ENCODE assay signal across 16 cellular contexts in genomic region chr14:22845821-22846625, GRCh38. TPM values are rescaled to one million over a fixed set of nuclear protein-coding genes. Genes with fewer than 3 reads are reported as not detected.
DNase-seq lines count a peak whose midpoint lies in the region; ATAC-seq and TF ChIP-seq lines count a peak whose summit lies in the region.
"Had no signal": no experiment of that assay in that cellular context is flagged by ENCODE, and none has a peak within 500 bp of the region (broad histone marks: within the 10 kb centered on the region; RNA-seq: fewer than 3 reads in every experiment).

No MANE protein-coding gene starts in this region.

- intact Hi-C loops in esophagus squamous epithelium (cut with DNase I): loop anchor here (10.0 kb wide), 1 partner anchor 271 kb away; no protein-coding TSS in a partner anchor
- intact Hi-C loops in activated T-helper 1 cell treated with anti-CD3 and anti-CD28 coated beads, Interleukin-12 subunit alpha, Interleukin-12 subunit beta, Interleukin-2, Interleukin-4 antibody, amounts not matched to agents 30 ng/mL and 10 ng/mL and 1 ng/mL, durations not matched to agents 14 hours and 24 hours and 36 hours (cut with micrococcal nuclease): no loop called here

- no peak overlapping the region for H3K4me3 ChIP-seq in esophagus squamous epithelium
- H3K4me3 ChIP-seq in thoracic aorta: no peak overlapping the region

- peak overlapping the region; percentile 81 for H3K27ac Mint-ChIP-seq in osteocyte (ENCODE audit: unreplicated experiment)
- H3K27ac Mint-ChIP-seq in activated T-helper 1 cell treated with anti-CD3 and anti-CD28 coated beads, Interleukin-12 subunit alpha, Interleukin-12 subunit beta, Interleukin-2, Interleukin-4 antibody, amounts not matched to agents 30 ng/mL and 10 ng/mL and 1 ng/mL, durations not matched to agents 14 hours and 24 hours and 36 hours: no peak overlapping the region
- H3K27ac Mint-ChIP-seq: activated CD4-positive, alpha-beta T cell treated with anti-CD3 and anti-CD28 coated beads, Interleukin-2, amount 10 ng/mL, durations not matched to agents 7 days and 5 days; activated T-cell treated with anti-CD3 and anti-CD28 coated beads, Interleukin-2, amount 50 U/mL, for 72 hours had no signal

- H3K27me3 Mint-ChIP-seq in osteocyte (ENCODE audit: unreplicated experiment): no peaks in the 10 kb centered on the region
- H3K27me3 Mint-ChIP-seq in activated T-helper 1 cell treated with anti-CD3 and anti-CD28 coated beads, Interleukin-12 subunit alpha, Interleukin-12 subunit beta, Interleukin-2, Interleukin-4 antibody, amounts not matched to agents 30 ng/mL and 10 ng/mL and 1 ng/mL, durations not matched to agents 14 hours and 24 hours and 36 hours (ENCODE audit: insufficient read depth): peaks cover 5% of the 10 kb centered on the region

- peaks cover 47% of the 10 kb centered on the region for H3K36me3 Mint-ChIP-seq in osteocyte (ENCODE audit: unreplicated experiment)
- H3K36me3 Mint-ChIP-seq in activated T-helper 1 cell treated with anti-CD3 and anti-CD28 coated beads, Interleukin-12 subunit alpha, Interleukin-12 subunit beta, Interleukin-2, Interleukin-4 antibody, amounts not matched to agents 30 ng/mL and 10 ng/mL and 1 ng/mL, durations not matched to agents 14 hours and 24 hours and 36 hours (ENCODE audit: low read depth): no peaks in the 10 kb centered on the region
- H3K36me3 Mint-ChIP-seq: naive thymus-derived CD4-positive, alpha-beta T cell had no signal

- POLR2A ChIA-PET in RWPE1 (lab: Yijun Ruan, JAX; ENCODE audit: low non-redundant PET) (no interaction called here), HEK293T (lab: Yijun Ruan, JAX) (no interaction called here)

- TF ChIP-seq CTCF in RWPE1 (conservative IDR thresholded peaks at IDR 0.05; ENCODE audit: low read depth) (no peak), esophagus squamous epithelium (IDR thresholded peaks at IDR 0.05) (no peak), osteocyte (IDR thresholded peaks at IDR 0.05) (no peak), thoracic aorta (IDR thresholded peaks at IDR 0.05) (no peak)

- DNase-seq in RWPE1 (ENCODE audit: low spot score) (no peak), esophagus squamous epithelium (lab: John Stamatoyannopoulos, UW) (no peak), osteocyte (ENCODE audit: extremely low spot score, unreplicated experiment) (no peak), thoracic aorta (ENCODE audit: low spot score) (no peak), hypothalamus (lab: John Stamatoyannopoulos, UW) (no peak), HEK293T (ENCODE audit: extremely low spot score) (no peak)
- no peak for DNase-seq in activated T-helper 1 cell treated with anti-CD3 and anti-CD28 coated beads, Interleukin-12 subunit alpha, Interleukin-12 subunit beta, Interleukin-2, Interleukin-4 antibody, amounts not matched to agents 30 ng/mL and 10 ng/mL and 1 ng/mL, durations not matched to agents 14 hours and 24 hours and 36 hours (ENCODE audit: low spot score)
- DNase-seq: activated CD4-positive, alpha-beta T cell treated with anti-CD3 and anti-CD28 coated beads, Interleukin-2, amount 10 ng/mL, durations not matched to agents 7 days and 5 days; activated T-cell treated with anti-CD3 and anti-CD28 coated beads, Interleukin-2, amount 50 U/mL, for 72 hours; anterior cingulate cortex; DND-41; foreskin keratinocyte; naive thymus-derived CD4-positive, alpha-beta T cell; NCI-H2029 had no signal

- H3K4me1 Mint-ChIP-seq in osteocyte (ENCODE audit: unreplicated experiment): peaks cover 61% of the 10 kb centered on the region
- peaks cover under 1% of the 10 kb centered on the region for H3K4me1 Mint-ChIP-seq in activated T-helper 1 cell treated with anti-CD3 and anti-CD28 coated beads, Interleukin-12 subunit alpha, Interleukin-12 subunit beta, Interleukin-2, Interleukin-4 antibody, amounts not matched to agents 30 ng/mL and 10 ng/mL and 1 ng/mL, durations not matched to agents 14 hours and 24 hours and 36 hours (ENCODE audit: low read depth)

- CTCF ChIA-PET in RWPE1 (lab: Yijun Ruan, JAX) (interaction anchor here (0.7 kb wide), 1 partner anchor 69 kb away, joined by 3 read pairs; no protein-coding TSS in a partner anchor), HEK293T (lab: Yijun Ruan, JAX) (no interaction called here)

- H3K9me3 Mint-ChIP-seq in osteocyte (ENCODE audit: unreplicated experiment): no peaks in the 10 kb centered on the region
- no peaks in the 10 kb centered on the region for H3K9me3 Mint-ChIP-seq in activated T-helper 1 cell treated with anti-CD3 and anti-CD28 coated beads, Interleukin-12 subunit alpha, Interleukin-12 subunit beta, Interleukin-2, Interleukin-4 antibody, amounts not matched to agents 30 ng/mL and 10 ng/mL and 1 ng/mL, durations not matched to agents 14 hours and 24 hours and 36 hours
- H3K9me3 Mint-ChIP-seq: activated CD4-positive, alpha-beta T cell treated with anti-CD3 and anti-CD28 coated beads, Interleukin-2, amount 10 ng/mL, durations not matched to agents 7 days and 5 days; activated T-cell treated with anti-CD3 and anti-CD28 coated beads, Interleukin-2, amount 50 U/mL, for 72 hours; naive thymus-derived CD4-positive, alpha-beta T cell had no signal

- TF ChIP-seq POLR2A in esophagus squamous epithelium (IDR thresholded peaks at IDR 0.05): no peak

- H3K27ac ChIP-seq in RWPE1 (peak overlapping the region; percentile 99), esophagus squamous epithelium (peak overlapping the region; percentile 16 to 92 (median 88)), thoracic aorta (peak overlapping the region; percentile 74 to 75)
- H3K27ac ChIP-seq: foreskin keratinocyte had no signal

- H3K4me1 ChIP-seq in esophagus squamous epithelium (peaks cover 54 to 96% (median 58%) of the 10 kb centered on the region in 3 donors), thoracic aorta (ENCODE audit: control insufficient read depth in 1 of 2, low read depth in 2 of 2) (peaks cover 43 to 76% of the 10 kb centered on the region in 2 donors)

- H3K4me3 Mint-ChIP-seq in osteocyte (ENCODE audit: unreplicated experiment): peak overlapping the region; percentile 14
- H3K4me3 Mint-ChIP-seq in activated T-helper 1 cell treated with anti-CD3 and anti-CD28 coated beads, Interleukin-12 subunit alpha, Interleukin-12 subunit beta, Interleukin-2, Interleukin-4 antibody, amounts not matched to agents 30 ng/mL and 10 ng/mL and 1 ng/mL, durations not matched to agents 14 hours and 24 hours and 36 hours: no peak overlapping the region
- H3K4me3 Mint-ChIP-seq: activated CD4-positive, alpha-beta T cell treated with anti-CD3 and anti-CD28 coated beads, Interleukin-2, amount 10 ng/mL, durations not matched to agents 7 days and 5 days; activated T-cell treated with anti-CD3 and anti-CD28 coated beads, Interleukin-2, amount 50 U/mL, for 72 hours; naive thymus-derived CD4-positive, alpha-beta T cell had no signal

- H3K36me3 ChIP-seq in esophagus squamous epithelium: peaks cover 38 to 63% (median 59%) of the 10 kb centered on the region in 3 donors
- H3K36me3 ChIP-seq in thoracic aorta: peaks cover 53% of the 10 kb centered on the region

- 81 to 84% methylated on average over 14 to 23 of the region's 26 CpGs for whole genome bisulfite sequencing in esophagus squamous epithelium, 2 donors

- no peaks in the 10 kb centered on the region for H3K27me3 ChIP-seq in esophagus squamous epithelium
- no peaks in the 10 kb centered on the region for H3K27me3 ChIP-seq in thoracic aorta (replicated peaks; ENCODE audit: insufficient read depth)
- H3K27me3 ChIP-seq: foreskin keratinocyte had no signal

- no peak for ATAC-seq in thoracic aorta (ENCODE audit: insufficient number of reproducible peaks, low FRiP score, low read depth)
- ATAC-seq in HG03571 (IDR thresholded peaks at IDR 0.05; ENCODE audit: unreplicated experiment): no peak
- ATAC-seq: activated T-cell treated with anti-CD3 and anti-CD28 coated beads, Interleukin-2, amount 50 U/mL, for 72 hours; foreskin keratinocyte; naive thymus-derived CD4-positive, alpha-beta T cell had no signal

- no peaks in the 10 kb centered on the region for H3K9me3 ChIP-seq in esophagus squamous epithelium
- H3K9me3 ChIP-seq in thoracic aorta: no peaks in the 10 kb centered on the region

TF ChIP-seq in HEK293T, 16 proteins besides CTCF, POLR2A, EP300 and RAD21:
- TF ChIP-seq FOXM1 (IDR thresholded peaks at IDR 0.05; ENCODE audit: borderline replicate concordance): no peak

RNA-seq across cellular contexts. Expression of gene MMP14, which starts 9.6 kb away (rescaled TPM):
- 100 to 1,000 TPM in 3 of 4 donors, 10 to 100 TPM in 1; 67.9 to 127 (median 102) TPM for total RNA-seq in esophagus squamous epithelium
- 490 and 518 TPM in 2 replicates for total RNA-seq in osteocyte
- 100 to 1,000 TPM; 160 to 182 TPM for total RNA-seq in thoracic aorta
- total RNA-seq in activated T-helper 1 cell treated with anti-CD3 and anti-CD28 coated beads, Interleukin-12 subunit alpha, Interleukin-12 subunit beta, Interleukin-2, Interleukin-4 antibody, amounts not matched to agents 30 ng/mL and 10 ng/mL and 1 ng/mL, durations not matched to agents 14 hours and 24 hours and 36 hours: 1.5 and 2.6 TPM in 2 replicates

RNA-seq across cellular contexts. Expression of gene MRPL52, which starts 16.3 kb away (rescaled TPM):
- total RNA-seq in esophagus squamous epithelium (100 to 1,000 TPM in 1 of 4 donors, 10 to 100 TPM in 3; 32.8 to 142 (median 82.1) TPM), osteocyte (74.3 and 74.7 TPM in 2 replicates), thoracic aorta (10 to 100 TPM; 17.3 to 65.0 TPM)
- total RNA-seq in activated T-helper 1 cell treated with anti-CD3 and anti-CD28 coated beads, Interleukin-12 subunit alpha, Interleukin-12 subunit beta, Interleukin-2, Interleukin-4 antibody, amounts not matched to agents 30 ng/mL and 10 ng/mL and 1 ng/mL, durations not matched to agents 14 hours and 24 hours and 36 hours: 187 and 196 TPM in 2 replicates

RNA-seq across cellular contexts. Expression of gene LRP10, which starts 25.5 kb away (rescaled TPM):
- 100 to 1,000 TPM; 111 to 314 (median 128) TPM for total RNA-seq in esophagus squamous epithelium
- total RNA-seq in osteocyte: 171 and 182 TPM in 2 replicates
- 100 to 1,000 TPM; 158 to 209 TPM for total RNA-seq in thoracic aorta
- total RNA-seq in activated T-helper 1 cell treated with anti-CD3 and anti-CD28 coated beads, Interleukin-12 subunit alpha, Interleukin-12 subunit beta, Interleukin-2, Interleukin-4 antibody, amounts not matched to agents 30 ng/mL and 10 ng/mL and 1 ng/mL, durations not matched to agents 14 hours and 24 hours and 36 hours: 44.6 and 46.0 TPM in 2 replicates

RNA-seq across cellular contexts. Expression of gene SLC7A7, which starts 30.8 kb away (rescaled TPM):
- total RNA-seq in esophagus squamous epithelium (10 to 100 TPM in 1 of 4 donors, 1 to 10 TPM in 2, not detected in 1; 2.5 to 12.6 (median 7.8) TPM), osteocyte (1.2 and 1.6 TPM in 2 replicates), thoracic aorta (10 to 100 TPM; 34.4 to 38.5 TPM)
- total RNA-seq in activated T-helper 1 cell treated with anti-CD3 and anti-CD28 coated beads, Interleukin-12 subunit alpha, Interleukin-12 subunit beta, Interleukin-2, Interleukin-4 antibody, amounts not matched to agents 30 ng/mL and 10 ng/mL and 1 ng/mL, durations not matched to agents 14 hours and 24 hours and 36 hours: 0.61 TPM in 1 of 2 replicates, not detected in the other

RNA-seq across cellular contexts. Expression of gene REM2, which starts 37.0 kb away (rescaled TPM):
- total RNA-seq in esophagus squamous epithelium (under 1 TPM; 0.19 to 0.83 (median 0.32) TPM), osteocyte (0.18 and 0.35 TPM in 2 replicates), thoracic aorta (under 1 TPM in 1 of 2 donors, not detected in 1; 0.28 TPM)
- 0.39 TPM in 1 of 2 replicates, not detected in the other for total RNA-seq in activated T-helper 1 cell treated with anti-CD3 and anti-CD28 coated beads, Interleukin-12 subunit alpha, Interleukin-12 subunit beta, Interleukin-2, Interleukin-4 antibody, amounts not matched to agents 30 ng/mL and 10 ng/mL and 1 ng/mL, durations not matched to agents 14 hours and 24 hours and 36 hours
- total RNA-seq: dermis microvascular lymphatic vessel endothelial cell had no signal

Comparison
In these comparisons a context has a peak if more than half of its experiments do, and no peak if none do; other contexts are left out.
1. RNA of gene MMP14, which starts 9.6 kb away (total RNA-seq): 490 to 518 TPM in osteocyte, 160 to 182 TPM in thoracic aorta and 67.9 to 127 TPM in esophagus squamous epithelium; 1.5 to 2.6 TPM in activated T-helper 1 cell treated with anti-CD3 and anti-CD28 coated beads, Interleukin-12 subunit alpha, Interleukin-12 subunit beta, Interleukin-2, Interleukin-4 antibody, amounts not matched to agents 30 ng/mL and 10 ng/mL and 1 ng/mL, durations not matched to agents 14 hours and 24 hours and 36 hours; every median in the first group is over 10 times any median in the second.
2. Peak in every context shown above with its lines, with median percentiles within 50 percentile points of each other: H3K27ac ChIP-seq.